7 cellular contexts compared by ENCODE assay signal in genomic region chr19:43596842-43597461, GRCh38. TPM values are rescaled to one million over a fixed set of nuclear protein-coding genes. Genes with fewer than 3 reads are reported as not detected.
DNase-seq lines count a peak whose midpoint lies in the region; ATAC-seq and TF ChIP-seq lines count a peak whose summit lies in the region.

No MANE protein-coding gene starts in this region.

- H3K4me1 ChIP-seq in HUES48 (ENCODE audit: control insufficient read depth, insufficient read depth, low read length) (peaks cover 9% of the 10 kb centered on the region; the same call in 1 of the 2 replicates), hepatocyte (ENCODE audit: insufficient read depth) (peaks cover 15% of the 10 kb centered on the region)

- H3K36me3 ChIP-seq in HUES48 (ENCODE audit: control insufficient read depth, insufficient read depth, low read length) (peaks cover 47% of the 10 kb centered on the region), hepatocyte (replicated peaks; ENCODE audit: insufficient read depth, low read depth) (no peaks in the 10 kb centered on the region)

- H3K4me3 ChIP-seq in HUES48 (ENCODE audit: low read depth, low read length) (peak overlapping the region; percentile 88), hepatocyte (peak overlapping the region; percentile 50)

- POLR2A ChIA-PET in activated CD4-positive, alpha-beta memory T cell treated with anti-CD3 and anti-CD28 coated beads, Interleukin-2, amount 10 ng/mL, durations not matched to agents 7 days and 5 days (lab: Charles Lee), result interaction anchor here (0.8 to 5.1 kb wide), 14 partner anchors 8 to 158 kb away, joined by 3 to 57 read pairs (median 5); partner anchors contain the start of genes PHLDB3, PINLYP, SMG9 and SRRM5

- H4K20me1 ChIP-seq in hepatocyte (ENCODE audit: insufficient read depth, poor library complexity, severe bottlenecking), result peaks cover 6% of the 10 kb centered on the region

- no peak for DNase-seq in activated CD4-positive, alpha-beta memory T cell treated with anti-CD3 and anti-CD28 coated beads, Interleukin-2, amount 10 ng/mL, durations not matched to agents 7 days and 5 days
- DNase-seq in hepatocyte (ENCODE audit: low spot score) (no peak), NCI-H446 treated with DMSO at 0.1 percent for 48 hours (lab: John Stamatoyannopoulos, UW) (no peak)
- DNase-seq in stimulated activated naive B cell treated with anti-CD40 and anti-IgM and Interleukin-4, amounts not matched to agents 10 μg/mL and 1 μg/mL and 100 μg/mL, for 72 hours, result no peak
- no peak for DNase-seq in stimulated activated naive CD4-positive, alpha-beta T cell (lab: John Stamatoyannopoulos, UW)
- no peak for DNase-seq in activated CD4-positive, alpha-beta T cell treated with anti-CD3 and anti-CD28 coated beads for 1 hour

- H3K9ac ChIP-seq in HUES48 (ENCODE audit: low read depth, low read length), result peak overlapping the region; percentile 96

- peaks cover 57% of the 10 kb centered on the region for H3K79me2 ChIP-seq in hepatocyte

- no peaks in the 10 kb centered on the region for H3K9me3 Mint-ChIP-seq in activated CD4-positive, alpha-beta memory T cell treated with anti-CD3 and anti-CD28 coated beads, Interleukin-2, amount 10 ng/mL, durations not matched to agents 7 days and 5 days
- H3K9me3 Mint-ChIP-seq in stimulated activated naive B cell treated with anti-CD40 and anti-IgM and Interleukin-4, amounts not matched to agents 10 μg/mL and 1 μg/mL and 100 μg/mL, for 72 hours, result no peaks in the 10 kb centered on the region

- peak overlapping the region; percentile 100 for H3K27ac ChIP-seq in HUES48 (ENCODE audit: low read depth, low read length)
- peak overlapping the region; percentile 97 for H3K27ac ChIP-seq in hepatocyte

- H3K4me2 ChIP-seq in hepatocyte, result peak overlapping the region; percentile 95

- peak overlapping the region; percentile 38 for H2AFZ ChIP-seq in hepatocyte

- H3K27me3 Mint-ChIP-seq in activated CD4-positive, alpha-beta memory T cell treated with anti-CD3 and anti-CD28 coated beads, Interleukin-2, amount 10 ng/mL, durations not matched to agents 7 days and 5 days, result no peaks in the 10 kb centered on the region
- no peaks in the 10 kb centered on the region for H3K27me3 Mint-ChIP-seq in stimulated activated naive B cell treated with anti-CD40 and anti-IgM and Interleukin-4, amounts not matched to agents 10 μg/mL and 1 μg/mL and 100 μg/mL, for 72 hours

- H3K4me3 Mint-ChIP-seq in activated CD4-positive, alpha-beta memory T cell treated with anti-CD3 and anti-CD28 coated beads, Interleukin-2, amount 10 ng/mL, durations not matched to agents 7 days and 5 days, result peak overlapping the region; percentile 97
- H3K4me3 Mint-ChIP-seq in stimulated activated naive B cell treated with anti-CD40 and anti-IgM and Interleukin-4, amounts not matched to agents 10 μg/mL and 1 μg/mL and 100 μg/mL, for 72 hours, result peak overlapping the region; percentile 99

- H3K9me3 ChIP-seq in HUES48 (ENCODE audit: control insufficient read depth, insufficient read depth, low read length), result no peaks in the 10 kb centered on the region
- no peaks in the 10 kb centered on the region for H3K9me3 ChIP-seq in hepatocyte (ENCODE audit: low read depth)

- peak overlapping the region; percentile 92 for H3K27ac Mint-ChIP-seq in activated CD4-positive, alpha-beta memory T cell treated with anti-CD3 and anti-CD28 coated beads, Interleukin-2, amount 10 ng/mL, durations not matched to agents 7 days and 5 days
- peak overlapping the region; percentile 100 for H3K27ac Mint-ChIP-seq in stimulated activated naive B cell treated with anti-CD40 and anti-IgM and Interleukin-4, amounts not matched to agents 10 μg/mL and 1 μg/mL and 100 μg/mL, for 72 hours

- 45% methylated on average over 7 of the region's 7 CpGs for WGBS in hepatocyte (ENCODE audit: low lambda C conversion rate, missing lambda C conversion rate)

- CTCF ChIA-PET in activated CD4-positive, alpha-beta memory T cell treated with anti-CD3 and anti-CD28 coated beads, Interleukin-2, amount 10 ng/mL, durations not matched to agents 7 days and 5 days (lab: Charles Lee), result interaction anchor here (0.8 to 6.2 kb wide), 9 partner anchors 13 to 188 kb away, joined by 4 to 208 read pairs (median 5); partner anchors contain the start of genes PINLYP and XRCC1

- no peak for TF ChIP-seq CTCF in hepatocyte (IDR thresholded peaks at IDR 0.05; ENCODE audit: poor library complexity)

- H3K4me1 Mint-ChIP-seq in activated CD4-positive, alpha-beta memory T cell treated with anti-CD3 and anti-CD28 coated beads, Interleukin-2, amount 10 ng/mL, durations not matched to agents 7 days and 5 days, result peaks cover 41% of the 10 kb centered on the region
- peaks cover 26 to 51% of the 10 kb centered on the region in 2 donors for H3K4me1 Mint-ChIP-seq in stimulated activated naive B cell treated with anti-CD40 and anti-IgM and Interleukin-4, amounts not matched to agents 10 μg/mL and 1 μg/mL and 100 μg/mL, for 72 hours

- no peak for ATAC-seq in stimulated activated naive B cell treated with anti-CD40 and anti-IgM and Interleukin-4, amounts not matched to agents 10 μg/mL and 1 μg/mL and 100 μg/mL, for 72 hours (replicated peaks)

- H3K9me2 ChIP-seq in hepatocyte (replicated peaks; ENCODE audit: insufficient read depth), result no peaks in the 10 kb centered on the region

- H3K27me3 ChIP-seq in HUES48 (ENCODE audit: control insufficient read depth, insufficient read depth, low read length) (no peaks in the 10 kb centered on the region), hepatocyte (no peaks in the 10 kb centered on the region)

- H3K36me3 Mint-ChIP-seq in activated CD4-positive, alpha-beta memory T cell treated with anti-CD3 and anti-CD28 coated beads, Interleukin-2, amount 10 ng/mL, durations not matched to agents 7 days and 5 days (ENCODE audit: low read depth), result peaks cover 36% of the 10 kb centered on the region
- H3K36me3 Mint-ChIP-seq in stimulated activated naive B cell treated with anti-CD40 and anti-IgM and Interleukin-4, amounts not matched to agents 10 μg/mL and 1 μg/mL and 100 μg/mL, for 72 hours, result peaks cover 24 to 47% of the 10 kb centered on the region in 2 donors

RNA-seq across cellular contexts. Expression of gene ZNF576, which starts 0.6 kb away (rescaled TPM):
- 10 to 100 TPM; 13.2 to 13.5 TPM for total RNA-seq in activated CD4-positive, alpha-beta memory T cell treated with anti-CD3 and anti-CD28 coated beads, Interleukin-2, amount 10 ng/mL, durations not matched to agents 7 days and 5 days
- total RNA-seq in hepatocyte, result 12.8 and 16.2 TPM in 2 replicates
- polyA plus RNA-seq in hepatocyte, result 16.1 and 18.1 TPM in 2 replicates

RNA-seq across cellular contexts. Expression of gene IRGQ, which starts 1.0 kb away (rescaled TPM):
- total RNA-seq in activated CD4-positive, alpha-beta memory T cell treated with anti-CD3 and anti-CD28 coated beads, Interleukin-2, amount 10 ng/mL, durations not matched to agents 7 days and 5 days, result 10 to 100 TPM; 15.3 to 16.5 TPM
- 26.0 and 26.2 TPM in 2 replicates for total RNA-seq in hepatocyte
- 9.6 and 14.4 TPM in 2 replicates for polyA plus RNA-seq in hepatocyte

RNA-seq across cellular contexts. Expression of gene SRRM5, which starts 14.9 kb away (rescaled TPM):
- total RNA-seq in activated CD4-positive, alpha-beta memory T cell treated with anti-CD3 and anti-CD28 coated beads, Interleukin-2, amount 10 ng/mL, durations not matched to agents 7 days and 5 days, result under 1 TPM; 0.28 to 0.45 TPM
- 0.27 TPM in 1 of 2 replicates, not detected in the other for total RNA-seq in hepatocyte
- polyA plus RNA-seq in hepatocyte, result 0.24 and 0.79 TPM in 2 replicates

RNA-seq across cellular contexts. Expression of gene PINLYP, which starts 21.4 kb away (rescaled TPM):
- 1 to 10 TPM; 3.7 to 4.4 TPM for total RNA-seq in activated CD4-positive, alpha-beta memory T cell treated with anti-CD3 and anti-CD28 coated beads, Interleukin-2, amount 10 ng/mL, durations not matched to agents 7 days and 5 days
- total RNA-seq in hepatocyte, result 4.7 and 11.4 TPM in 2 replicates
- polyA plus RNA-seq in hepatocyte, result 4.5 and 4.6 TPM in 2 replicates

RNA-seq across cellular contexts. Expression of gene XRCC1, which starts 21.6 kb away (rescaled TPM):
- 10 to 100 TPM; 42.5 to 46.1 TPM for total RNA-seq in activated CD4-positive, alpha-beta memory T cell treated with anti-CD3 and anti-CD28 coated beads, Interleukin-2, amount 10 ng/mL, durations not matched to agents 7 days and 5 days
- 27.8 and 34.3 TPM in 2 replicates for total RNA-seq in hepatocyte
- polyA plus RNA-seq in hepatocyte, result 27.3 and 27.8 TPM in 2 replicates
